ENCODE assay signal across 34 cellular contexts in genomic region chr4:168039593-168039992, GRCh38. TPM values are rescaled to one million over a fixed set of nuclear protein-coding genes. Genes with fewer than 3 reads are reported as not detected.
"Had no signal": no experiment of that assay in that cellular context is flagged by ENCODE, and none has a peak within 500 bp of the region (broad histone marks: within the 10 kb centered on the region; RNA-seq: fewer than 3 reads in every experiment).

No MANE protein-coding gene starts in this region.

- H3K4me3 Mint-ChIP-seq: activated CD4-positive, alpha-beta T cell treated with anti-CD3 and anti-CD28 coated beads, Interleukin-2, amount 10 ng/mL, durations not matched to agents 24 days and 14 days; activated CD8-positive, alpha-beta T cell treated with anti-CD3 and anti-CD28 coated beads, Interleukin-2, amount 10 ng/mL, durations not matched to agents 7 days and 5 days; activated naive CD4-positive, alpha-beta T cell treated with anti-CD3 and anti-CD28 coated beads, Interleukin-2, amount 50 U/mL, for 24 hours; activated naive CD8-positive, alpha-beta T cell treated with anti-CD3 and anti-CD28 coated beads, Interleukin-2, amount 10 ng/mL, durations not matched to agents 7 days and 5 days; activated T-cell treated with anti-CD3 and anti-CD28 coated beads, Interleukin-2, amount 50 U/mL, for 24 hours; central memory CD8-positive, alpha-beta T cell had no signal

- H3K4me1 ChIP-seq: ascending aorta, Peyer's patch had no signal

- H3K9me3 Mint-ChIP-seq: activated CD4-positive, alpha-beta T cell treated with anti-CD3 and anti-CD28 coated beads, Interleukin-2, amount 10 ng/mL, durations not matched to agents 24 days and 14 days; activated naive CD4-positive, alpha-beta T cell treated with anti-CD3 and anti-CD28 coated beads, Interleukin-2, amount 50 U/mL, for 24 hours; activated naive CD8-positive, alpha-beta T cell treated with anti-CD3 and anti-CD28 coated beads, Interleukin-2, amount 10 ng/mL, durations not matched to agents 7 days and 5 days; activated T-cell treated with anti-CD3 and anti-CD28 coated beads, Interleukin-2, amount 50 U/mL, for 24 hours; activated T-helper 2 cell treated with anti-CD3 and anti-CD28 coated beads, Interferon-gamma antibody, Interleukin-2, Interleukin-4, amounts not matched to agents 10 μg/mL and 5 μg/mL and 100 μg/mL, durations not matched to agents 14 hours and 24 hours and 36 hours; central memory CD8-positive, alpha-beta T cell had no signal

- H3K36me3 Mint-ChIP-seq: activated naive CD4-positive, alpha-beta T cell treated with anti-CD3 and anti-CD28 coated beads, Interleukin-2, amount 50 U/mL, for 24 hours; activated naive CD8-positive, alpha-beta T cell treated with anti-CD3 and anti-CD28 coated beads, Interleukin-2, amount 10 ng/mL, durations not matched to agents 7 days and 5 days had no signal

- H3K36me3 ChIP-seq: ascending aorta, cardiac muscle cell, Peyer's patch, WERI-Rb-1 had no signal

- H3K4me1 Mint-ChIP-seq: activated CD4-positive, alpha-beta T cell treated with anti-CD3 and anti-CD28 coated beads, Interleukin-2, amount 10 ng/mL, durations not matched to agents 24 days and 14 days; activated naive CD4-positive, alpha-beta T cell treated with anti-CD3 and anti-CD28 coated beads, Interleukin-2, amount 50 U/mL, for 24 hours; activated naive CD8-positive, alpha-beta T cell treated with anti-CD3 and anti-CD28 coated beads, Interleukin-2, amount 10 ng/mL, durations not matched to agents 7 days and 5 days; central memory CD8-positive, alpha-beta T cell had no signal

- ATAC-seq: activated CD8-positive, alpha-beta T cell treated with anti-CD3 and anti-CD28 coated beads, Interleukin-2, amount 10 ng/mL, durations not matched to agents 7 days and 5 days; PC-3; Right ventricle myocardium inferior had no signal

- H3K4me3 ChIP-seq: ascending aorta, cardiac muscle cell, Peyer's patch had no signal

- H3K9me3 ChIP-seq: ascending aorta, Peyer's patch had no signal

- H3K27ac Mint-ChIP-seq: activated CD4-positive, alpha-beta T cell treated with anti-CD3 and anti-CD28 coated beads, Interleukin-2, amount 10 ng/mL, durations not matched to agents 24 days and 14 days; activated CD8-positive, alpha-beta T cell treated with anti-CD3 and anti-CD28 coated beads, Interleukin-2, amount 10 ng/mL, durations not matched to agents 7 days and 5 days; activated naive CD4-positive, alpha-beta T cell treated with anti-CD3 and anti-CD28 coated beads, Interleukin-2, amount 50 U/mL, for 24 hours; activated naive CD8-positive, alpha-beta T cell treated with anti-CD3 and anti-CD28 coated beads, Interleukin-2, amount 10 ng/mL, durations not matched to agents 7 days and 5 days; activated T-cell treated with anti-CD3 and anti-CD28 coated beads, Interleukin-2, amount 50 U/mL, for 24 hours; activated T-helper 2 cell treated with anti-CD3 and anti-CD28 coated beads, Interferon-gamma antibody, Interleukin-2, Interleukin-4, amounts not matched to agents 10 μg/mL and 5 μg/mL and 100 μg/mL, durations not matched to agents 14 hours and 24 hours and 36 hours had no signal

- H3K27ac ChIP-seq: ascending aorta, cardiac muscle cell, Peyer's patch, RWPE1, WERI-Rb-1 had no signal

- DNase-seq: activated CD4-positive, alpha-beta T cell treated with anti-CD3 and anti-CD28 coated beads, Interleukin-2, amount 10 ng/mL, durations not matched to agents 24 days and 14 days; activated CD4-positive, alpha-beta T cell treated with anti-CD3 and anti-CD28 coated beads, Interleukin-2, amount 50 U/mL, for 4 hours; activated CD8-positive, alpha-beta T cell treated with anti-CD3 and anti-CD28 coated beads, Interleukin-2, amount 10 ng/mL, durations not matched to agents 7 days and 5 days; activated gamma-delta T cell; activated naive CD4-positive, alpha-beta T cell treated with Interleukin-2 at 50 U/mL for 16 hours; activated naive CD8-positive, alpha-beta T cell treated with anti-CD3 and anti-CD28 coated beads, Interleukin-2, amount 10 ng/mL, durations not matched to agents 7 days and 5 days; activated T-cell treated with anti-CD3 and anti-CD28 coated beads, Interleukin-2, amount 50 U/mL, for 24 hours; amygdala; MM.1S; MV-4-11; NCI-H1092; NCI-H1436 treated with DMSO at 0.1 percent for 48 hours; NCI-H1694 treated with DMSO at 0.1 percent for 48 hours; NCI-H2029; NCI-H345; NCI-H524 treated with DMSO at 0.1 percent for 48 hours; NCI-H748 treated with DMSO at 0.1 percent for 48 hours; NK-92 treated with Interleukin-12 subunit alpha and Interleukin-12 subunit beta, amount 100 ng/mL, for 24 hours; PC-3; Peyer's patch; SIG-M5; T1000; WERI-Rb-1 had no signal

- H3K27me3 ChIP-seq: ascending aorta, cardiac muscle cell, Peyer's patch had no signal

- H3K27me3 Mint-ChIP-seq: activated CD4-positive, alpha-beta T cell treated with anti-CD3 and anti-CD28 coated beads, Interleukin-2, amount 10 ng/mL, durations not matched to agents 24 days and 14 days; activated naive CD4-positive, alpha-beta T cell treated with anti-CD3 and anti-CD28 coated beads, Interleukin-2, amount 50 U/mL, for 24 hours; activated naive CD8-positive, alpha-beta T cell treated with anti-CD3 and anti-CD28 coated beads, Interleukin-2, amount 10 ng/mL, durations not matched to agents 7 days and 5 days; activated T-cell treated with anti-CD3 and anti-CD28 coated beads, Interleukin-2, amount 50 U/mL, for 24 hours; central memory CD8-positive, alpha-beta T cell had no signal

RNA-seq across cellular contexts. Expression of gene ANXA10, which starts 52.7 kb away (rescaled TPM):
- total RNA-seq: activated CD4-positive, alpha-beta T cell treated with anti-CD3 and anti-CD28 coated beads, Interleukin-2, amount 10 ng/mL, durations not matched to agents 24 days and 14 days; activated CD8-positive, alpha-beta T cell treated with anti-CD3 and anti-CD28 coated beads, Interleukin-2, amount 10 ng/mL, durations not matched to agents 7 days and 5 days; activated naive CD8-positive, alpha-beta T cell treated with anti-CD3 and anti-CD28 coated beads, Interleukin-2, amount 10 ng/mL, durations not matched to agents 7 days and 5 days; activated T-helper 2 cell treated with anti-CD3 and anti-CD28 coated beads, Interferon-gamma antibody, Interleukin-2, Interleukin-4, amounts not matched to agents 10 μg/mL and 5 μg/mL and 100 μg/mL, durations not matched to agents 14 hours and 24 hours and 36 hours; ascending aorta; cardiac muscle cell; chondrocyte; Peyer's patch; Right ventricle myocardium inferior; SK-MEL-5; T-helper 1 cell treated with Interleukin-12 subunit alpha and Interleukin-12 subunit beta and Interleukin-4 antibody, amounts not matched to agents 30 ng/mL and 1 ng/mL, for 36 hours; T-helper 2 cell treated with Interferon-gamma antibody and Interleukin-4, amounts not matched to agents 100 ng/mL and 5 ng/mL, for 36 hours had no signal
- polyA plus RNA-seq: cardiac muscle cell had no signal
